1 cellular context compared by ENCODE assay signal in the genomic region with DNA sequence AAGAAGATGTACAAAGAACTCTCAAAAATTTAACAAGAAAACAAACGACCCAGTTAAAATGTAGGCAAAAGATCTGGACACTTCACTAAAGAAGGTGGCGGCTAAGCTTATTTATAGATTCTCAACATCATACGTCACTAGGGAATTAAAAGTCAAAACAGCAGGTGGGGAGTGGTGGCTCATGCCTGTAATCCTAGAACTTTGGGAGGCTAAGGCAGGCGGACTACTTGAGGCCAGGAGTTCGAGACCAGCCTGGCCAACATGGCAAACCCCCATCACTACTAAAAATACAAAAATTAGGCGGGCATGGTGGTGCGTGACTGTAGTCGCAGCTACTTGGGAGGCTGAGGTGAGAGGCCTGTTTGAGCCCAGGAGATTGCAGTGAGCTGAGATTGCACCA.
TF ChIP-seq lines count a peak whose summit lies in the region.

No MANE protein-coding gene starts in this region.

TF ChIP-seq in HEK293, 187 proteins besides CTCF, POLR2A, EP300 and RAD21 (continued from another document):
- TF ChIP-seq, protein P1, sequence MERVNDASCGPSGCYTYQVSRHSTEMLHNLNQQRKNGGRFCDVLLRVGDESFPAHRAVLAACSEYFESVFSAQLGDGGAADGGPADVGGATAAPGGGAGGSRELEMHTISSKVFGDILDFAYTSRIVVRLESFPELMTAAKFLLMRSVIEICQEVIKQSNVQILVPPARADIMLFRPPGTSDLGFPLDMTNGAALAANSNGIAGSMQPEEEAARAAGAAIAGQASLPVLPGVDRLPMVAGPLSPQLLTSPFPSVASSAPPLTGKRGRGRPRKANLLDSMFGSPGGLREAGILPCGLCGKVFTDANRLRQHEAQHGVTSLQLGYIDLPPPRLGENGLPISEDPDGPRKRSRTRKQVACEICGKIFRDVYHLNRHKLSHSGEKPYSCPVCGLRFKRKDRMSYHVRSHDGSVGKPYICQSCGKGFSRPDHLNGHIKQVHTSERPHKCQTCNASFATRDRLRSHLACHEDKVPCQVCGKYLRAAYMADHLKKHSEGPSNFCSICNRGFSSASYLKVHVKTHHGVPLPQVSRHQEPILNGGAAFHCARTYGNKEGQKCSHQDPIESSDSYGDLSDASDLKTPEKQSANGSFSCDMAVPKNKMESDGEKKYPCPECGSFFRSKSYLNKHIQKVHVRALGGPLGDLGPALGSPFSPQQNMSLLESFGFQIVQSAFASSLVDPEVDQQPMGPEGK (tag by site-specific recombination; IDR thresholded peaks at IDR 0.05) = peak; percentile 50
- TF ChIP-seq, protein P2, sequence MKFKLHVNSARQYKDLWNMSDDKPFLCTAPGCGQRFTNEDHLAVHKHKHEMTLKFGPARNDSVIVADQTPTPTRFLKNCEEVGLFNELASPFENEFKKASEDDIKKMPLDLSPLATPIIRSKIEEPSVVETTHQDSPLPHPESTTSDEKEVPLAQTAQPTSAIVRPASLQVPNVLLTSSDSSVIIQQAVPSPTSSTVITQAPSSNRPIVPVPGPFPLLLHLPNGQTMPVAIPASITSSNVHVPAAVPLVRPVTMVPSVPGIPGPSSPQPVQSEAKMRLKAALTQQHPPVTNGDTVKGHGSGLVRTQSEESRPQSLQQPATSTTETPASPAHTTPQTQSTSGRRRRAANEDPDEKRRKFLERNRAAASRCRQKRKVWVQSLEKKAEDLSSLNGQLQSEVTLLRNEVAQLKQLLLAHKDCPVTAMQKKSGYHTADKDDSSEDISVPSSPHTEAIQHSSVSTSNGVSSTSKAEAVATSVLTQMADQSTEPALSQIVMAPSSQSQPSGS (tag by site-specific recombination; IDR thresholded peaks at IDR 0.05; ENCODE audit: low read depth) = no peak
- TF ChIP-seq, protein P3, sequence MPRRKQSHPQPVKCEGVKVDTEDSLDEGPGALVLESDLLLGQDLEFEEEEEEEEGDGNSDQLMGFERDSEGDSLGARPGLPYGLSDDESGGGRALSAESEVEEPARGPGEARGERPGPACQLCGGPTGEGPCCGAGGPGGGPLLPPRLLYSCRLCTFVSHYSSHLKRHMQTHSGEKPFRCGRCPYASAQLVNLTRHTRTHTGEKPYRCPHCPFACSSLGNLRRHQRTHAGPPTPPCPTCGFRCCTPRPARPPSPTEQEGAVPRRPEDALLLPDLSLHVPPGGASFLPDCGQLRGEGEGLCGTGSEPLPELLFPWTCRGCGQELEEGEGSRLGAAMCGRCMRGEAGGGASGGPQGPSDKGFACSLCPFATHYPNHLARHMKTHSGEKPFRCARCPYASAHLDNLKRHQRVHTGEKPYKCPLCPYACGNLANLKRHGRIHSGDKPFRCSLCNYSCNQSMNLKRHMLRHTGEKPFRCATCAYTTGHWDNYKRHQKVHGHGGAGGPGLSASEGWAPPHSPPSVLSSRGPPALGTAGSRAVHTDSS (tag by site-specific recombination; IDR thresholded peaks at IDR 0.05) = no peak
- TF ChIP-seq, protein P4, sequence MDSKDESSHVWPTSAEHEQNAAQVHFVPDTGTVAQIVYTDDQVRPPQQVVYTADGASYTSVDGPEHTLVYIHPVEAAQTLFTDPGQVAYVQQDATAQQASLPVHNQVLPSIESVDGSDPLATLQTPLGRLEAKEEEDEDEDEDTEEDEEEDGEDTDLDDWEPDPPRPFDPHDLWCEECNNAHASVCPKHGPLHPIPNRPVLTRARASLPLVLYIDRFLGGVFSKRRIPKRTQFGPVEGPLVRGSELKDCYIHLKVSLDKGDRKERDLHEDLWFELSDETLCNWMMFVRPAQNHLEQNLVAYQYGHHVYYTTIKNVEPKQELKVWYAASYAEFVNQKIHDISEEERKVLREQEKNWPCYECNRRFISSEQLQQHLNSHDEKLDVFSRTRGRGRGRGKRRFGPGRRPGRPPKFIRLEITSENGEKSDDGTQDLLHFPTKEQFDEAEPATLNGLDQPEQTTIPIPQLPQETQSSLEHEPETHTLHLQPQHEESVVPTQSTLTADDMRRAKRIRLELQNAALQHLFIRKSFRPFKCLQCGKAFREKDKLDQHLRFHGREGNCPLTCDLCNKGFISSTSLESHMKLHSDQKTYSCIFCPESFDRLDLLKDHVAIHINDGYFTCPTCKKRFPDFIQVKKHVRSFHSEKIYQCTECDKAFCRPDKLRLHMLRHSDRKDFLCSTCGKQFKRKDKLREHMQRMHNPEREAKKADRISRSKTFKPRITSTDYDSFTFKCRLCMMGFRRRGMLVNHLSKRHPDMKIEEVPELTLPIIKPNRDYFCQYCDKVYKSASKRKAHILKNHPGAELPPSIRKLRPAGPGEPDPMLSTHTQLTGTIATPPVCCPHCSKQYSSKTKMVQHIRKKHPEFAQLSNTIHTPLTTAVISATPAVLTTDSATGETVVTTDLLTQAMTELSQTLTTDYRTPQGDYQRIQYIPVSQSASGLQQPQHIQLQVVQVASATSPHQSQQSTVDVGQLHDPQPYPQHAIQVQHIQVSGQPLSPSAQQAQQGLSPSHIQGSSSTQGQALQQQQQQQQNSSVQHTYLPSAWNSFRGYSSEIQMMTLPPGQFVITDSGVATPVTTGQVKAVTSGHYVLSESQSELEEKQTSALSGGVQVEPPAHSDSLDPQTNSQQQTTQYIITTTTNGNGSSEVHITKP (tag by site-specific recombination; IDR thresholded peaks at IDR 0.05) = no peak
- no peak for TF ChIP-seq HOXC10 (CRISPR knock-in tag; IDR thresholded peaks at IDR 0.05)
- TF ChIP-seq MYNN (tag by site-specific recombination; IDR thresholded peaks at IDR 0.05; ENCODE audit: borderline replicate concordance) = no peak; the same call in 1 of the 2 replicates
- TF ChIP-seq, protein P5, sequence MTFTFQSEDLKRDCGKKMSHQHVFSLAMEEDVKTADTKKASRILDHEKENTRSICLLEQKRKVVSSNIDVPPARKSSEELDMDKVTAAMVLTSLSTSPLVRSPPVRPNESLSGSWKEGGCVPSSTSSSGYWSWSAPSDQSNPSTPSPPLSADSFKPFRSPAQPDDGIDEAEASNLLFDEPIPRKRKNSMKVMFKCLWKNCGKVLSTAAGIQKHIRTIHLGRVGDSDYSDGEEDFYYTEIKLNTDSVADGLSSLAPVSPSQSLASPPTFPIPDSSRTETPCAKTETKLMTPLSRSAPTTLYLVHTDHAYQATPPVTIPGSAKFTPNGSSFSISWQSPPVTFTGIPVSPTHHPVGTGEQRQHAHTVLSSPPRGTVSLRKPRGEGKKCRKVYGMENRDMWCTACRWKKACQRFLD (tag by site-specific recombination; IDR thresholded peaks at IDR 0.05) = no peak
- TF ChIP-seq, protein P6, sequence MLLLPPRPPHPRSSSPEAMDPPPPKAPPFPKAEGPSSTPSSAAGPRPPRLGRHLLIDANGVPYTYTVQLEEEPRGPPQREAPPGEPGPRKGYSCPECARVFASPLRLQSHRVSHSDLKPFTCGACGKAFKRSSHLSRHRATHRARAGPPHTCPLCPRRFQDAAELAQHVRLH (tag by site-specific recombination; IDR thresholded peaks at IDR 0.05) = peak; percentile 96
- TF ChIP-seq ZNF610 (tag by site-specific recombination; IDR thresholded peaks at IDR 0.05; ENCODE audit: borderline replicate concordance) = peak; percentile 35; the same call in 1 of the 2 replicates
- no peak for TF ChIP-seq ZNF791 (tag by site-specific recombination; IDR thresholded peaks at IDR 0.05)
- TF ChIP-seq ZNF521 (tag by site-specific recombination; IDR thresholded peaks at IDR 0.05) = no peak
- TF ChIP-seq ZNF777 (tag by site-specific recombination; IDR thresholded peaks at IDR 0.05; ENCODE audit: borderline replicate concordance) = no peak
- TF ChIP-seq HOXD13 (CRISPR knock-in tag; IDR thresholded peaks at IDR 0.05; ENCODE audit: borderline replicate concordance) = no peak
- TF ChIP-seq SP7 (tag by site-specific recombination; IDR thresholded peaks at IDR 0.05) = peak; percentile 49
- TF ChIP-seq SP3 (tag by site-specific recombination; IDR thresholded peaks at IDR 0.05) = no peak
- TF ChIP-seq, protein P7, sequence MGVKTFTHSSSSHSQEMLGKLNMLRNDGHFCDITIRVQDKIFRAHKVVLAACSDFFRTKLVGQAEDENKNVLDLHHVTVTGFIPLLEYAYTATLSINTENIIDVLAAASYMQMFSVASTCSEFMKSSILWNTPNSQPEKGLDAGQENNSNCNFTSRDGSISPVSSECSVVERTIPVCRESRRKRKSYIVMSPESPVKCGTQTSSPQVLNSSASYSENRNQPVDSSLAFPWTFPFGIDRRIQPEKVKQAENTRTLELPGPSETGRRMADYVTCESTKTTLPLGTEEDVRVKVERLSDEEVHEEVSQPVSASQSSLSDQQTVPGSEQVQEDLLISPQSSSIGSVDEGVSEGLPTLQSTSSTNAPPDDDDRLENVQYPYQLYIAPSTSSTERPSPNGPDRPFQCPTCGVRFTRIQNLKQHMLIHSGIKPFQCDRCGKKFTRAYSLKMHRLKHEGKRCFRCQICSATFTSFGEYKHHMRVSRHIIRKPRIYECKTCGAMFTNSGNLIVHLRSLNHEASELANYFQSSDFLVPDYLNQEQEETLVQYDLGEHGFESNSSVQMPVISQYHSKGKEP (tag by site-specific recombination; IDR thresholded peaks at IDR 0.05) = no peak
- TF ChIP-seq ZNF335 (tag by site-specific recombination; conservative IDR thresholded peaks at IDR 0.05) = no peak
- no peak for TF ChIP-seq ZNF138 (tag by site-specific recombination; IDR thresholded peaks at IDR 0.05; ENCODE audit: borderline replicate concordance)
- no peak for TF ChIP-seq ZNF514 (tag by site-specific recombination; IDR thresholded peaks at IDR 0.05)
- no peak for TF ChIP-seq ZNF157 (tag by site-specific recombination; IDR thresholded peaks at IDR 0.05)
- no peak for TF ChIP-seq ZFP3 (tag by site-specific recombination; IDR thresholded peaks at IDR 0.05; ENCODE audit: low read depth)
- TF ChIP-seq ZNF324 (tag by site-specific recombination; IDR thresholded peaks at IDR 0.05) = 0 out of 2 replicates have a peak, but pooled peaks have one; percentile 28
- TF ChIP-seq HOXA7 (CRISPR knock-in tag; IDR thresholded peaks at IDR 0.05; ENCODE audit: borderline replicate concordance) = no peak
- TF ChIP-seq MZF1 (tag by site-specific recombination; IDR thresholded peaks at IDR 0.05; ENCODE audit: borderline replicate concordance) = peak; percentile 80; the same call in 1 of the 2 replicates
- no peak for TF ChIP-seq ZNF211 (tag by site-specific recombination; IDR thresholded peaks at IDR 0.05; ENCODE audit: low read depth)
- peak; percentile 69 for TF ChIP-seq ZNF341 (tag by site-specific recombination; IDR thresholded peaks at IDR 0.05; ENCODE audit: low read depth)
- no peak for TF ChIP-seq YY2 (tag by site-specific recombination; IDR thresholded peaks at IDR 0.05)
- TF ChIP-seq ZNF239 (tag by site-specific recombination; IDR thresholded peaks at IDR 0.05) = no peak
- no peak for TF ChIP-seq ZNF48 (tag by site-specific recombination; IDR thresholded peaks at IDR 0.05)
- TF ChIP-seq ZNF629 (tag by site-specific recombination; IDR thresholded peaks at IDR 0.05) = peak; percentile 75
- TF ChIP-seq ZNF16 (tag by site-specific recombination; IDR thresholded peaks at IDR 0.05; ENCODE audit: low read depth) = no peak
- TF ChIP-seq OVOL3 (tag by site-specific recombination; IDR thresholded peaks at IDR 0.05) = no peak
- 0 out of 2 replicates have a peak, but pooled peaks have one; percentile 32 for TF ChIP-seq BCL11B (tag by site-specific recombination; IDR thresholded peaks at IDR 0.05; ENCODE audit: low read depth)
- no peak for TF ChIP-seq ZNF121 (tag by site-specific recombination; IDR thresholded peaks at IDR 0.05)
- TF ChIP-seq, protein P8, sequence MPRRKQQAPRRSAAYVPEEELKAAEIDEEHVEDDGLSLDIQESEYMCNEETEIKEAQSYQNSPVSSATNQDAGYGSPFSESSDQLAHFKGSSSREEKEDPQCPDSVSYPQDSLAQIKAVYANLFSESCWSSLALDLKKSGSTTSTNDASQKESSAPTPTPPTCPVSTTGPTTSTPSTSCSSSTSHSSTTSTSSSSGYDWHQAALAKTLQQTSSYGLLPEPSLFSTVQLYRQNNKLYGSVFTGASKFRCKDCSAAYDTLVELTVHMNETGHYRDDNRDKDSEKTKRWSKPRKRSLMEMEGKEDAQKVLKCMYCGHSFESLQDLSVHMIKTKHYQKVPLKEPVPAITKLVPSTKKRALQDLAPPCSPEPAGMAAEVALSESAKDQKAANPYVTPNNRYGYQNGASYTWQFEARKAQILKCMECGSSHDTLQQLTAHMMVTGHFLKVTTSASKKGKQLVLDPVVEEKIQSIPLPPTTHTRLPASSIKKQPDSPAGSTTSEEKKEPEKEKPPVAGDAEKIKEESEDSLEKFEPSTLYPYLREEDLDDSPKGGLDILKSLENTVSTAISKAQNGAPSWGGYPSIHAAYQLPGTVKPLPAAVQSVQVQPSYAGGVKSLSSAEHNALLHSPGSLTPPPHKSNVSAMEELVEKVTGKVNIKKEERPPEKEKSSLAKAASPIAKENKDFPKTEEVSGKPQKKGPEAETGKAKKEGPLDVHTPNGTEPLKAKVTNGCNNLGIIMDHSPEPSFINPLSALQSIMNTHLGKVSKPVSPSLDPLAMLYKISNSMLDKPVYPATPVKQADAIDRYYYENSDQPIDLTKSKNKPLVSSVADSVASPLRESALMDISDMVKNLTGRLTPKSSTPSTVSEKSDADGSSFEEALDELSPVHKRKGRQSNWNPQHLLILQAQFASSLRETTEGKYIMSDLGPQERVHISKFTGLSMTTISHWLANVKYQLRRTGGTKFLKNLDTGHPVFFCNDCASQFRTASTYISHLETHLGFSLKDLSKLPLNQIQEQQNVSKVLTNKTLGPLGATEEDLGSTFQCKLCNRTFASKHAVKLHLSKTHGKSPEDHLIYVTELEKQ (tag by site-specific recombination; IDR thresholded peaks at IDR 0.05; ENCODE audit: borderline replicate concordance) = peak; percentile 25; the same call in 1 of the 2 replicates
